Comparison of ENCODE assay signal across 1 cellular context in genomic region chr5:93585054-93585751, GRCh38.
TF ChIP-seq lines count a peak whose summit lies in the region.

No MANE protein-coding gene starts in this region.

TF ChIP-seq in IMR-90, 13 proteins besides CTCF, POLR2A, EP300 and RAD21 (continued from another document):
- TF ChIP-seq FOS (IDR thresholded peaks at IDR 0.05; ENCODE audit: low read depth, low read length) = no peak
TF ChIP-seq in IMR-90: peak in this region for 1.
